23 cellular contexts compared by ENCODE assay signal in the genomic region with DNA sequence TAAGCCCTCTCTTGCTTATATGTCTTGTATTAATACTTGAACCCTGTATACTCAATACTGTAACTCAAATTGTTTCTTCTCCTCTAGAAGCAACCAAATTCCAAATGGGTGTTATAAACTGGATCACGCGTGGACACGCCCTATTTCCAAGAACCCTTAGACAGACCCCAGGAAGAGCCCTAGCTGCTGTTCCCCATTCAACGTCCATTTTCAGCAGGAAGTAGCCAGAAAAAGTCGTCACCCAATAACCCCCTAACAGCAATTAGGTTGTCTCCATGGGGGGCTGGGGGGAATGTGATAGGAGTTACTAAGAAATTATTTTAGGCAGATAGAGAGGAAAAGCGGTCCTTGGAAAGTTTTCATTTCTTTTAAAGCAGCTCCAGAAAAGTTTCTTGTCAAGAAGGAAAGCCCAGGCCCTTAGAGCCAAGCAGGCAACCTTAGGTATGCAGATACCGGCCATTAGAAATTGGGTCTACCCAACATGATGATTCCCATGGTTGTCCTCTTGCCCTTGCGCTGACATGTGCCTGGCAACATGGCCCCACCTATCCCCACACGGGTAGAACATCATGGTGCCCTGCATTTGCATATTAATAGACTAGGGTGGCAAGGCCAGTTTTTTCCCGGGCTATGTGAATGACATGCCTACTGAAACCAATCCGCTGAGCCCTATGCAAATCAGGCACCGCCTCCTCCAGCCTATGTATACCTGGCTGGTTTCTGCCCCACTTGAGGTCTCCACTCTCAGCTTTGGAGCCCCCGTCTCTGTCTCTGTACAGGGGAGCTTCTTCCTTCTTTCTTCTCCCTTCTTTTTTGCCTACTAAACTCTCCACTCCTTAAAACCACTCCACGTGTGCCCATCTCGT. TPM values are rescaled to one million over a fixed set of nuclear protein-coding genes. Genes with fewer than 3 reads are reported as not detected.
A peak's percentile ranks its signal among the peaks of the same experiment; 100 is the strongest.
DNase-seq lines count a peak whose midpoint lies in the region; ATAC-seq, FAIRE-seq and TF ChIP-seq lines count a peak whose summit lies in the region.
"Had no signal": no experiment of that assay in that cellular context is flagged by ENCODE, and none has a peak within 500 bp of the region (broad histone marks: within the 10 kb centered on the region; RNA-seq: fewer than 3 reads in every experiment).

No MANE protein-coding gene starts in this region.

- no peak overlapping the region for H3K27ac Mint-ChIP-seq in WTC11
- H3K27ac Mint-ChIP-seq: B cell had no signal

- ATAC-seq in WTC11: peak; percentile 38
- ATAC-seq in HG02759 (IDR thresholded peaks at IDR 0.05; ENCODE audit: unreplicated experiment): no peak
- ATAC-seq: naive thymus-derived CD4-positive, alpha-beta T cell; pancreas; sciatic nerve; stimulated activated naive CD8-positive, alpha-beta T cell treated with anti-CD3 and anti-CD28 coated beads, Interleukin-15, Interleukin-2, amounts not matched to agents 100 U/mL and 50 U/mL, for 24 hours had no signal

- TF ChIP-seq POLR2A in GM12891 (IDR thresholded peaks at IDR 0.05; ENCODE audit: low read depth, low read length): no peak
- no peak for TF ChIP-seq POLR2A in prostate gland (IDR thresholded peaks at IDR 0.05)

- DNase-seq in GM12891 (ENCODE audit: insufficient read length, low spot score) (no peak), NCI-H2029 (lab: John Stamatoyannopoulos, UW) (peak; percentile 47), WTC11 (ENCODE audit: low spot score) (peak; percentile 23), prostate gland (ENCODE audit: low spot score) (no peak), NCI-H187 treated with DMSO at 0.1 percent for 48 hours (lab: John Stamatoyannopoulos, UW) (no peak), GM13976 (ENCODE audit: low spot score) (no peak)
- DNase-seq in stimulated activated CD4-positive, alpha-beta T cell treated with anti-CD3 and anti-CD28 coated beads, Interleukin-4, amount 100 ng/mL, for 1 hour: no peak
- DNase-seq: activated CD4-positive, alpha-beta T cell treated with anti-CD3 and anti-CD28 coated beads, Interleukin-2, amount 10 ng/mL, durations not matched to agents 7 days and 5 days; activated CD8-positive, alpha-beta memory T cell treated with anti-CD3 and anti-CD28 coated beads, Interleukin-2, amount 50 U/mL, for 4 hours; cortex of kidney; mesendoderm; naive thymus-derived CD4-positive, alpha-beta T cell; NCI-H1436 treated with DMSO at 0.1 percent for 48 hours; NCI-H446 treated with DMSO at 0.1 percent for 48 hours; pancreas; stimulated activated naive CD8-positive, alpha-beta T cell treated with anti-CD3 and anti-CD28 coated beads, Interleukin-15, Interleukin-2, amounts not matched to agents 100 U/mL and 50 U/mL, for 24 hours; transverse colon had no signal

- H3K36me3 Mint-ChIP-seq in WTC11: no peaks in the 10 kb centered on the region

- H3K4me1 ChIP-seq in prostate gland (replicated peaks): peaks cover 4% of the 10 kb centered on the region

- in situ Hi-C loops in GM13976 (cut with MboI; ENCODE audit: low sequenced_read_pairs, unreplicated experiment): no loop called here

- H3K36me3 ChIP-seq in prostate gland: no peaks in the 10 kb centered on the region
- H3K36me3 ChIP-seq: breast epithelium, pancreas, transverse colon had no signal

- H3K4me3 ChIP-seq in prostate gland: no peak overlapping the region
- H3K4me3 ChIP-seq: breast epithelium, pancreas, transverse colon had no signal

- H3K9me3 Mint-ChIP-seq in WTC11: peaks cover 7% of the 10 kb centered on the region; the same call in 1 of the 2 replicates
- H3K9me3 Mint-ChIP-seq: activated CD4-positive, alpha-beta T cell treated with anti-CD3 and anti-CD28 coated beads, Interleukin-2, amount 10 ng/mL, durations not matched to agents 7 days and 5 days had no signal

- H3K27me3 Mint-ChIP-seq in WTC11 (ENCODE audit: low read depth): no peaks in the 10 kb centered on the region
- H3K27me3 Mint-ChIP-seq: activated CD4-positive, alpha-beta T cell treated with anti-CD3 and anti-CD28 coated beads, Interleukin-2, amount 10 ng/mL, durations not matched to agents 7 days and 5 days; B cell had no signal

- no peak for FAIRE-seq in GM12891 (lab: Jason Lieb, UNC)
- FAIRE-seq: endothelial cell of umbilical vein, GM12892, pancreas had no signal

- TF ChIP-seq CTCF in WTC11 (IDR thresholded peaks at IDR 0.05) (no peak), prostate gland (IDR thresholded peaks at IDR 0.05) (no peak), GM13976 (IDR thresholded peaks at IDR 0.05; ENCODE audit: borderline replicate concordance, control extremely low read depth, extremely low read depth, insufficient read depth, missing control alignments) (no peak)

- CTCF ChIA-PET in WTC11 (lab: Charles Lee): interaction anchor here (0.7 to 1.3 kb wide), 2 partner anchors 50 to 215 kb away, joined by 3 to 6 read pairs; no protein-coding TSS in a partner anchor

- WGBS in prostate gland: 88% methylated on average over 15 of the region's 15 CpGs

- no peak overlapping the region for H3K4me3 Mint-ChIP-seq in WTC11
- H3K4me3 Mint-ChIP-seq: activated CD4-positive, alpha-beta T cell treated with anti-CD3 and anti-CD28 coated beads, Interleukin-2, amount 10 ng/mL, durations not matched to agents 7 days and 5 days; B cell had no signal

- intact Hi-C loops in prostate gland (cut with DNase I): no loop called here

- no peaks in the 10 kb centered on the region for H3K9me3 ChIP-seq in prostate gland
- H3K9me3 ChIP-seq: breast epithelium, pancreas, transverse colon had no signal

- H3K27ac ChIP-seq in prostate gland: peak overlapping the region; percentile 46 to 56

- no peaks in the 10 kb centered on the region for H3K27me3 ChIP-seq in prostate gland (replicated peaks; ENCODE audit: insufficient read depth)
- H3K27me3 ChIP-seq: breast epithelium, pancreas, transverse colon had no signal

- POLR2A ChIA-PET in WTC11 (lab: Charles Lee): no interaction called here

- peaks cover 54% of the 10 kb centered on the region for H3K4me1 Mint-ChIP-seq in WTC11

TF ChIP-seq in GM12891, 5 proteins besides CTCF, POLR2A, EP300 and RAD21:
- 0 out of 2 replicates have a peak, but pooled peaks have one; percentile 33 for TF ChIP-seq POU2F2 (IDR thresholded peaks at IDR 0.05; ENCODE audit: low read depth, low read length)
- TF ChIP-seq SPI1 (IDR thresholded peaks at IDR 0.05; ENCODE audit: low read depth, low read length): no peak
- TF ChIP-seq TAF1 (IDR thresholded peaks at IDR 0.05; ENCODE audit: low read depth, low read length): no peak
- no peak for TF ChIP-seq POLR2AphosphoS5 (IDR thresholded peaks at IDR 0.05; ENCODE audit: low read depth, low read length)
- TF ChIP-seq PAX5 (IDR thresholded peaks at IDR 0.05; ENCODE audit: insufficient read depth, low read length, severe bottlenecking): no peak

TF ChIP-seq in WTC11, 78 proteins besides CTCF, POLR2A, EP300 and RAD21:
- TF ChIP-seq, protein P1, sequence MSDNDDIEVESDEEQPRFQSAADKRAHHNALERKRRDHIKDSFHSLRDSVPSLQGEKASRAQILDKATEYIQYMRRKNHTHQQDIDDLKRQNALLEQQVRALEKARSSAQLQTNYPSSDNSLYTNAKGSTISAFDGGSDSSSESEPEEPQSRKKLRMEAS (CRISPR knock-in tag; IDR thresholded peaks at IDR 0.05): 0 out of 2 replicates have a peak, but pooled peaks have one; percentile 39
- TF ChIP-seq, protein P2, sequence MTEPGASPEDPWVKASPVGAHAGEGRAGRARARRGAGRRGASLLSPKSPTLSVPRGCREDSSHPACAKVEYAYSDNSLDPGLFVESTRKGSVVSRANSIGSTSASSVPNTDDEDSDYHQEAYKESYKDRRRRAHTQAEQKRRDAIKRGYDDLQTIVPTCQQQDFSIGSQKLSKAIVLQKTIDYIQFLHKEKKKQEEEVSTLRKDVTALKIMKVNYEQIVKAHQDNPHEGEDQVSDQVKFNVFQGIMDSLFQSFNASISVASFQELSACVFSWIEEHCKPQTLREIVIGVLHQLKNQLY (CRISPR knock-in tag; IDR thresholded peaks at IDR 0.05): no peak

RNA-seq across cellular contexts. Expression of a gene that starts 4.0 kb away (rescaled TPM):
- 43.4 TPM for polyA plus RNA-seq in GM12891 (2012; ENCODE audit: low read depth, missing spikeins)
- total RNA-seq in WTC11 (2021) (138 to 150 TPM (median 147 TPM) in 3 replicates), prostate gland (100 to 1,000 TPM; 173 to 327 TPM)

Comparison
In these comparisons a context has a peak if more than half of its experiments do, and no peak if none do; other contexts are left out.
1. DNase-seq: peak in NCI-H2029 (single experiment) and WTC11 (single experiment); none in GM12891 (single experiment), prostate gland (single experiment), stimulated activated CD4-positive, alpha-beta T cell treated with anti-CD3 and anti-CD28 coated beads, Interleukin-4, amount 100 ng/mL, for 1 hour (single experiment), NCI-H187 treated with DMSO at 0.1 percent for 48 hours (single experiment) and GM13976 (single experiment).